In genomic region chr17:42773290-42774035, GRCh38 we compare ENCODE assay signal across 8 cellular contexts. TPM values are rescaled to one million over a fixed set of nuclear protein-coding genes. Genes with fewer than 3 reads are reported as not detected.
DNase-seq lines count a peak whose midpoint lies in the region; ATAC-seq and TF ChIP-seq lines count a peak whose summit lies in the region.

TSS of gene VPS25 (plus strand) at chr17:42773449. CDS start at chr17:42773476, 27 bp downstream.

- no peaks in the 10 kb centered on the region for H3K9me3 ChIP-seq in left lung

- no peaks in the 10 kb centered on the region for H3K27me3 ChIP-seq in left lung

- H3K27me3 Mint-ChIP-seq in activated CD4-positive, alpha-beta T cell treated with anti-CD3 and anti-CD28 coated beads, Interleukin-2, amount 10 ng/mL, durations not matched to agents 7 days and 5 days = no peaks in the 10 kb centered on the region
- H3K27me3 Mint-ChIP-seq in dendritic cell treated with granulocyte-macrophage colony-stimulating factor and Interleukin-4, amounts not matched to agents 40 ng/mL and 50 ng/mL, for 4 days = peaks cover 8% of the 10 kb centered on the region

- TF ChIP-seq CTCF in GM12872 (IDR thresholded peaks at IDR 0.05; ENCODE audit: insufficient read depth, low read depth, low read length) (0 out of 3 replicates have a peak, but pooled peaks have one; percentile 3), left lung (IDR thresholded peaks at IDR 0.05) (no peak)

- peak; percentile 55 for DNase-seq in NCI-H526 treated with DMSO at 0.1 percent for 48 hours (lab: John Stamatoyannopoulos, UW)
- peak; percentile 77 for DNase-seq in activated CD4-positive, alpha-beta T cell treated with anti-CD3 and anti-CD28 coated beads, Interleukin-2, amount 10 ng/mL, durations not matched to agents 7 days and 5 days
- DNase-seq in left lung = peak; percentile 81 to 91
- DNase-seq in stimulated activated CD4-positive, alpha-beta T cell treated with anti-CD3 and anti-CD28 coated beads, Interleukin-2, amount 100 ng/mL, for 4 hours (ENCODE audit: low read depth) = peak; percentile 64

- peaks cover 33% of the 10 kb centered on the region for H3K36me3 Mint-ChIP-seq in activated CD4-positive, alpha-beta T cell treated with anti-CD3 and anti-CD28 coated beads, Interleukin-2, amount 10 ng/mL, durations not matched to agents 7 days and 5 days (ENCODE audit: low read depth)
- H3K36me3 Mint-ChIP-seq in dendritic cell treated with granulocyte-macrophage colony-stimulating factor and Interleukin-4, amounts not matched to agents 40 ng/mL and 50 ng/mL, for 4 days (ENCODE audit: low read depth) = peaks cover 45% of the 10 kb centered on the region

- no peaks in the 10 kb centered on the region for H3K9me3 Mint-ChIP-seq in activated CD4-positive, alpha-beta T cell treated with anti-CD3 and anti-CD28 coated beads, Interleukin-2, amount 10 ng/mL, durations not matched to agents 7 days and 5 days
- no peaks in the 10 kb centered on the region for H3K9me3 Mint-ChIP-seq in dendritic cell treated with granulocyte-macrophage colony-stimulating factor and Interleukin-4, amounts not matched to agents 40 ng/mL and 50 ng/mL, for 4 days

- H3K4me3 ChIP-seq in left lung = peak within 1 kb of the TSS; percentile 63 to 76

- peaks cover 0 to 38% of the 10 kb centered on the region in 2 donors for H3K36me3 ChIP-seq in left lung

- H3K4me1 Mint-ChIP-seq in activated CD4-positive, alpha-beta T cell treated with anti-CD3 and anti-CD28 coated beads, Interleukin-2, amount 10 ng/mL, durations not matched to agents 7 days and 5 days = peaks cover 32% of the 10 kb centered on the region
- H3K4me1 Mint-ChIP-seq in dendritic cell treated with granulocyte-macrophage colony-stimulating factor and Interleukin-4, amounts not matched to agents 40 ng/mL and 50 ng/mL, for 4 days (ENCODE audit: low read depth) = peaks cover 37% of the 10 kb centered on the region

- H3K4me1 ChIP-seq in left lung = peaks cover 10 to 27% of the 10 kb centered on the region in 2 donors

- peak; percentile 70 for ATAC-seq in HG03175 (IDR thresholded peaks at IDR 0.05; ENCODE audit: unreplicated experiment)
- peak; percentile 99 for ATAC-seq in left lung
- no peak for ATAC-seq in HG03378 (IDR thresholded peaks at IDR 0.05; ENCODE audit: unreplicated experiment)

- H3K27ac ChIP-seq in left lung = peak within 1 kb of the TSS; percentile 79 to 81

- H3K4me3 Mint-ChIP-seq in activated CD4-positive, alpha-beta T cell treated with anti-CD3 and anti-CD28 coated beads, Interleukin-2, amount 10 ng/mL, durations not matched to agents 7 days and 5 days = peak within 1 kb of the TSS; percentile 96
- H3K4me3 Mint-ChIP-seq in dendritic cell treated with granulocyte-macrophage colony-stimulating factor and Interleukin-4, amounts not matched to agents 40 ng/mL and 50 ng/mL, for 4 days = peak within 1 kb of the TSS; percentile 99

- H3K27ac Mint-ChIP-seq in activated CD4-positive, alpha-beta T cell treated with anti-CD3 and anti-CD28 coated beads, Interleukin-2, amount 10 ng/mL, durations not matched to agents 7 days and 5 days = peak within 1 kb of the TSS; percentile 96
- H3K27ac Mint-ChIP-seq in dendritic cell treated with granulocyte-macrophage colony-stimulating factor and Interleukin-4, amounts not matched to agents 40 ng/mL and 50 ng/mL, for 4 days = peak within 1 kb of the TSS; percentile 92

- CTCF ChIA-PET in activated CD4-positive, alpha-beta T cell treated with anti-CD3 and anti-CD28 coated beads, Interleukin-2, amount 10 ng/mL, durations not matched to agents 7 days and 5 days (lab: Charles Lee) = interaction anchor here (0.6 to 2.4 kb wide), 8 partner anchors 10 to 195 kb away, joined by 3 to 7 read pairs (median 4); partner anchors contain the start of gene BECN1

- intact Hi-C loops in dendritic cell treated with granulocyte-macrophage colony-stimulating factor and Interleukin-4, amounts not matched to agents 40 ng/mL and 50 ng/mL, for 4 days (cut with micrococcal nuclease) = no loop called here
- intact Hi-C loops in left lung (cut with DNase I) = no loop called here

- POLR2A ChIA-PET in activated CD4-positive, alpha-beta T cell treated with anti-CD3 and anti-CD28 coated beads, Interleukin-2, amount 10 ng/mL, durations not matched to agents 7 days and 5 days (lab: Charles Lee) = interaction anchor here (1.0 kb wide), 1 partner anchor 51 kb away, joined by 3 read pairs; the partner anchor contains the start of gene BECN1

RNA-seq across cellular contexts. Expression of gene VPS25, which starts in this region (rescaled TPM):
- total RNA-seq in activated CD4-positive, alpha-beta T cell treated with anti-CD3 and anti-CD28 coated beads, Interleukin-2, amount 10 ng/mL, durations not matched to agents 7 days and 5 days = 10 to 100 TPM; 51.9 to 59.4 TPM
- 10 to 100 TPM; 54.8 to 55.3 TPM for total RNA-seq in left lung
